ENCODE assay signal across 8 cellular contexts in the genomic region with DNA sequence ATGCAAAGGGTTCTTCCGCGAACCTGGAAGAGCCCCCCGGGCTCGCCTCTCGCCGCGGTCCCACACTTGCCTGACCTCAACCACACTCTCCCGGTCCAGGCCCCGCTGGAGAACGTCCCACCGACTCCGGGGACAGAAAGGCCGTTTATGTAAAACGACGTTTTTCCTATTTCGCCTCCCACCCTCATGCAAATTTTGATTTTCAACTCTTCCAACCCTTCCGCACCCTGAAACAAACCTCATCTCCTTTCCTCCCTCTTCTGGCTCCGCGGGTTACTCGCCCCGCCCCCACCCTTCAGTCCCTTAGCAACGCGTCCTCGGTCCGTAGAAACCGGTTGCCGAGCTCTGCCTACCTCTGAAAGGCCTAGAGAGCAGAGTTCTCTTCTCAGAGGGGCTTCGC.
DNase-seq lines count a peak whose midpoint lies in the region; ATAC-seq and TF ChIP-seq lines count a peak whose summit lies in the region.

A gene (minus strand): TSS at position 279 of the 400 bp plus-strand sequence. CDS start 7,730 bp downstream, outside the sequence.

- H3K9me3 ChIP-seq in tibial artery, result no peaks in the 10 kb centered on the region

- peak within 1 kb of the TSS; percentile 69 for H3K4me3 Mint-ChIP-seq in activated T-cell treated with anti-CD3 and anti-CD28 coated beads, Interleukin-2, amount 50 U/mL, for 24 hours
- peak within 1 kb of the TSS; percentile 75 for H3K4me3 Mint-ChIP-seq in memory B cell

- ATAC-seq in memory B cell (ENCODE audit: low read depth), result peak; percentile 54

- peaks cover 0 to 9% (median 5%) of the 10 kb centered on the region in 4 donors for H3K4me1 ChIP-seq in tibial artery

- H3K36me3 Mint-ChIP-seq in activated T-cell treated with anti-CD3 and anti-CD28 coated beads, Interleukin-2, amount 50 U/mL, for 24 hours (ENCODE audit: low read depth), result no peaks in the 10 kb centered on the region
- H3K36me3 Mint-ChIP-seq in memory B cell, result no peaks in the 10 kb centered on the region

- no peaks in the 10 kb centered on the region for H3K36me3 ChIP-seq in tibial artery

- no peaks in the 10 kb centered on the region for H3K9me3 Mint-ChIP-seq in activated T-cell treated with anti-CD3 and anti-CD28 coated beads, Interleukin-2, amount 50 U/mL, for 24 hours
- no peaks in the 10 kb centered on the region for H3K9me3 Mint-ChIP-seq in memory B cell

- H3K4me3 ChIP-seq in tibial artery, result peak within 1 kb of the TSS; percentile 20 to 37

- intact Hi-C loops in tibial artery (cut with DNase I; ENCODE audit: low total_unique reads), result loop anchor here (10.0 kb wide), 2 partner anchors 70 to 230 kb away; no protein-coding TSS in a partner anchor

- H3K4me1 Mint-ChIP-seq in activated T-cell treated with anti-CD3 and anti-CD28 coated beads, Interleukin-2, amount 50 U/mL, for 24 hours (ENCODE audit: low read depth), result peaks cover 13% of the 10 kb centered on the region
- H3K4me1 Mint-ChIP-seq in memory B cell, result peaks cover 4% of the 10 kb centered on the region

- no peak within 1 kb of the TSS for H3K27ac Mint-ChIP-seq in activated T-cell treated with anti-CD3 and anti-CD28 coated beads, Interleukin-2, amount 50 U/mL, for 24 hours
- H3K27ac Mint-ChIP-seq in memory B cell, result no peak within 1 kb of the TSS

- no peak for DNase-seq in activated T-cell treated with anti-CD3 and anti-CD28 coated beads, Interleukin-2, amount 50 U/mL, for 24 hours
- DNase-seq in activated T-cell treated with anti-CD3 and anti-CD28 coated beads, Interleukin-2, amount 50 U/mL, for 1 hour, result no peak
- DNase-seq in effector CD8-positive, alpha-beta T cell (lab: John Stamatoyannopoulos, UW), result peak; percentile 8
- DNase-seq in memory B cell (ENCODE audit: low spot score in 2 of 2) (no peak), tibial artery (no peak), pons (ENCODE audit: low spot score) (no peak), NCI-H446 treated with DMSO at 0.1 percent for 48 hours (lab: John Stamatoyannopoulos, UW) (no peak), KG1 (lab: John Stamatoyannopoulos, UW) (no peak)

- TF ChIP-seq CTCF in tibial artery (IDR thresholded peaks at IDR 0.05), result no peak

- H3K27me3 Mint-ChIP-seq in activated T-cell treated with anti-CD3 and anti-CD28 coated beads, Interleukin-2, amount 50 U/mL, for 24 hours, result peaks cover 7% of the 10 kb centered on the region
- peaks cover 3% of the 10 kb centered on the region for H3K27me3 Mint-ChIP-seq in memory B cell

- no peaks in the 10 kb centered on the region for H3K27me3 ChIP-seq in tibial artery

- no peak within 1 kb of the TSS for H3K27ac ChIP-seq in tibial artery
